1 cellular context compared by ENCODE assay signal in the genomic region with DNA sequence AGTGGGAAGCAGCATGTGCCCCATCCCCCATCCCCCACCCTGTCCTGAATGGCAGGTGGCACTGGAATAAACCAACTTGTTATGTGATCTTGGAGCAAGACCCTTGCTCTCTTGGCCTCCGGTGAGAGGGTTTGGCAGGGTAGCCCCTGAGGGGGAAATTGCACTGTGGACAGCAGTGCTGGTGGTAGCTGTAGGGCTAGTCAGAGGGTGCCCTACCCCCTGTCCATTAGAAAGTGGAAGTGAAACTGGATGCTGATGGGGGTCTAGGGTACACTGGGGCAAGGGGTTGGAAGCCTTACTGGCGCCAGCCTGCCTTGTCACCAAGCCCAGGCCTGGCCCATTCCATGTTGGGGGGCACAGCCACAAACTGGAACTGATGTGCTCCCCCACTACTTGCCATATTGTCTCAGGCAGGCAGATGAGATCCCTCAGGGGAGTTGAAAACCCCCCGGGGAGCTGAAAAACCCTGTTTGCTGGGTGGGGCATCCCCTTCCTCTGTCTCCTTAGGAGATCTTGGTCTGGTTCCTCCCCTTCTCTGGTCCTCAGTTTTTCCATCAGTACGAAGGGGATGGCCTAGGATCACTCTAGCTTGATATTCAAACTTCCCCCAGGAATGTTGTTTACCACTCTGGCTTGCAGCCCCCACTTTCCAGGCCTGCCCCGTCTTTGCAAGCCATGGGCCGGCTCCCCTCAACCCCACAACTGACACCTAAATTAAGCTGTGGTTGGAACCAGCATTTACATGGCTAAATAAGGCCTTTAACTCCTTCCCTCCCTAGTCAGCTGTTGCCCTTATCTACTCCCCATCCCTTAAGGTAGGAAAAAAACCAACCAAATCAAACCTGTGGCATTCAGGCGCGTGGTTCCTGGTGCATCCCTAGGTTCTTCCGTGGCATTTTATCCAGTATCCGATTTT.
TF ChIP-seq lines count a peak whose summit lies in the region.

No MANE protein-coding gene starts in this region.

TF ChIP-seq in HEK293, 187 proteins besides CTCF, POLR2A, EP300 and RAD21 (continued from another document):
- TF ChIP-seq, protein P1, sequence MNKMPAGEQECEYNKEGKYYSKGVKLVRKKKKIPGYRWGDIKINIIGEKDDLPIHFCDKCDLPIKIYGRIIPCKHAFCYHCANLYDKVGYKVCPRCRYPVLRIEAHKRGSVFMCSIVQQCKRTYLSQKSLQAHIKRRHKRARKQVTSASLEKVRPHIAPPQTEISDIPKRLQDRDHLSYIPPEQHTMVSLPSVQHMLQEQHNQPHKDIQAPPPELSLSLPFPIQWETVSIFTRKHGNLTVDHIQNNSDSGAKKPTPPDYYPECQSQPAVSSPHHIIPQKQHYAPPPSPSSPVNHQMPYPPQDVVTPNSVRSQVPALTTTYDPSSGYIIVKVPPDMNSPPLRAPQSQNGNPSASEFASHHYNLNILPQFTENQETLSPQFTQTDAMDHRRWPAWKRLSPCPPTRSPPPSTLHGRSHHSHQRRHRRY (tag by site-specific recombination; IDR thresholded peaks at IDR 0.05): no peak
- TF ChIP-seq GLIS2 (tag by site-specific recombination; IDR thresholded peaks at IDR 0.05) (no peak; the same call in none of the 2 replicates), IKZF3 (tag by site-specific recombination; IDR thresholded peaks at IDR 0.05) (no peak), ZNF214 (tag by site-specific recombination; IDR thresholded peaks at IDR 0.05; ENCODE audit: borderline replicate concordance) (no peak), ZNF555 (tag by site-specific recombination; conservative IDR thresholded peaks at IDR 0.05) (no peak), ZBTB21 (tag by site-specific recombination; IDR thresholded peaks at IDR 0.05) (no peak), ZNF324 (tag by site-specific recombination; IDR thresholded peaks at IDR 0.05) (no peak)
- TF ChIP-seq, protein P2, sequence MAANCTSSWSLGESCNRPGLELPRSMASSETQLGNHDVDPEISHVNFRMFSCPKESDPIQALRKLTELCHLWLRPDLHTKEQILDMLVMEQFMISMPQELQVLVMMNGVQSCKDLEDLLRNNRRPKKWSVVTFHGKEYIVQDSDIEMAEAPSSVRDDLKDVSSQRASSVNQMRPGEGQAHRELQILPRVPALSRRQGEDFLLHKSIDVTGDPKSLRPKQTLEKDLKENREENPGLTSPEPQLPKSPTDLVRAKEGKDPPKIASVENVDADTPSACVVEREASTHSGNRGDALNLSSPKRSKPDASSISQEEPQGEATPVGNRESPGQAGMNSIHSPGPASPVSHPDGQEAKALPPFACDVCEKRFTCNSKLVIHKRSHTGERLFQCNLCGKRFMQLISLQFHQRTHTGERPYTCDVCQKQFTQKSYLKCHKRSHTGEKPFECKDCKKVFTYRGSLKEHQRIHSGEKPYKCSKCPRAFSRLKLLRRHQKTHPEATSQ (tag by site-specific recombination; IDR thresholded peaks at IDR 0.05): no peak
- TF ChIP-seq, protein P3, sequence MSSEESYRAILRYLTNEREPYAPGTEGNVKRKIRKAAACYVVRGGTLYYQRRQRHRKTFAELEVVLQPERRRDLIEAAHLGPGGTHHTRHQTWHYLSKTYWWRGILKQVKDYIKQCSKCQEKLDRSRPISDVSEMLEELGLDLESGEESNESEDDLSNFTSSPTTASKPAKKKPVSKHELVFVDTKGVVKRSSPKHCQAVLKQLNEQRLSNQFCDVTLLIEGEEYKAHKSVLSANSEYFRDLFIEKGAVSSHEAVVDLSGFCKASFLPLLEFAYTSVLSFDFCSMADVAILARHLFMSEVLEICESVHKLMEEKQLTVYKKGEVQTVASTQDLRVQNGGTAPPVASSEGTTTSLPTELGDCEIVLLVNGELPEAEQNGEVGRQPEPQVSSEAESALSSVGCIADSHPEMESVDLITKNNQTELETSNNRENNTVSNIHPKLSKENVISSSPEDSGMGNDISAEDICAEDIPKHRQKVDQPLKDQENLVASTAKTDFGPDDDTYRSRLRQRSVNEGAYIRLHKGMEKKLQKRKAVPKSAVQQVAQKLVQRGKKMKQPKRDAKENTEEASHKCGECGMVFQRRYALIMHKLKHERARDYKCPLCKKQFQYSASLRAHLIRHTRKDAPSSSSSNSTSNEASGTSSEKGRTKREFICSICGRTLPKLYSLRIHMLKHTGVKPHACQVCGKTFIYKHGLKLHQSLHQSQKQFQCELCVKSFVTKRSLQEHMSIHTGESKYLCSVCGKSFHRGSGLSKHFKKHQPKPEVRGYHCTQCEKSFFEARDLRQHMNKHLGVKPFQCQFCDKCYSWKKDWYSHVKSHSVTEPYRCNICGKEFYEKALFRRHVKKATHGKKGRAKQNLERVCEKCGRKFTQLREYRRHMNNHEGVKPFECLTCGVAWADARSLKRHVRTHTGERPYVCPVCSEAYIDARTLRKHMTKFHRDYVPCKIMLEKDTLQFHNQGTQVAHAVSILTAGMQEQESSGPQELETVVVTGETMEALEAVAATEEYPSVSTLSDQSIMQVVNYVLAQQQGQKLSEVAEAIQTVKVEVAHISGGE (tag by site-specific recombination; conservative IDR thresholded peaks at IDR 0.05; ENCODE audit: low read depth): no peak
- TF ChIP-seq, protein P4, sequence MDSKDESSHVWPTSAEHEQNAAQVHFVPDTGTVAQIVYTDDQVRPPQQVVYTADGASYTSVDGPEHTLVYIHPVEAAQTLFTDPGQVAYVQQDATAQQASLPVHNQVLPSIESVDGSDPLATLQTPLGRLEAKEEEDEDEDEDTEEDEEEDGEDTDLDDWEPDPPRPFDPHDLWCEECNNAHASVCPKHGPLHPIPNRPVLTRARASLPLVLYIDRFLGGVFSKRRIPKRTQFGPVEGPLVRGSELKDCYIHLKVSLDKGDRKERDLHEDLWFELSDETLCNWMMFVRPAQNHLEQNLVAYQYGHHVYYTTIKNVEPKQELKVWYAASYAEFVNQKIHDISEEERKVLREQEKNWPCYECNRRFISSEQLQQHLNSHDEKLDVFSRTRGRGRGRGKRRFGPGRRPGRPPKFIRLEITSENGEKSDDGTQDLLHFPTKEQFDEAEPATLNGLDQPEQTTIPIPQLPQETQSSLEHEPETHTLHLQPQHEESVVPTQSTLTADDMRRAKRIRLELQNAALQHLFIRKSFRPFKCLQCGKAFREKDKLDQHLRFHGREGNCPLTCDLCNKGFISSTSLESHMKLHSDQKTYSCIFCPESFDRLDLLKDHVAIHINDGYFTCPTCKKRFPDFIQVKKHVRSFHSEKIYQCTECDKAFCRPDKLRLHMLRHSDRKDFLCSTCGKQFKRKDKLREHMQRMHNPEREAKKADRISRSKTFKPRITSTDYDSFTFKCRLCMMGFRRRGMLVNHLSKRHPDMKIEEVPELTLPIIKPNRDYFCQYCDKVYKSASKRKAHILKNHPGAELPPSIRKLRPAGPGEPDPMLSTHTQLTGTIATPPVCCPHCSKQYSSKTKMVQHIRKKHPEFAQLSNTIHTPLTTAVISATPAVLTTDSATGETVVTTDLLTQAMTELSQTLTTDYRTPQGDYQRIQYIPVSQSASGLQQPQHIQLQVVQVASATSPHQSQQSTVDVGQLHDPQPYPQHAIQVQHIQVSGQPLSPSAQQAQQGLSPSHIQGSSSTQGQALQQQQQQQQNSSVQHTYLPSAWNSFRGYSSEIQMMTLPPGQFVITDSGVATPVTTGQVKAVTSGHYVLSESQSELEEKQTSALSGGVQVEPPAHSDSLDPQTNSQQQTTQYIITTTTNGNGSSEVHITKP (tag by site-specific recombination; IDR thresholded peaks at IDR 0.05): peak; percentile 95
- TF ChIP-seq, protein P5, sequence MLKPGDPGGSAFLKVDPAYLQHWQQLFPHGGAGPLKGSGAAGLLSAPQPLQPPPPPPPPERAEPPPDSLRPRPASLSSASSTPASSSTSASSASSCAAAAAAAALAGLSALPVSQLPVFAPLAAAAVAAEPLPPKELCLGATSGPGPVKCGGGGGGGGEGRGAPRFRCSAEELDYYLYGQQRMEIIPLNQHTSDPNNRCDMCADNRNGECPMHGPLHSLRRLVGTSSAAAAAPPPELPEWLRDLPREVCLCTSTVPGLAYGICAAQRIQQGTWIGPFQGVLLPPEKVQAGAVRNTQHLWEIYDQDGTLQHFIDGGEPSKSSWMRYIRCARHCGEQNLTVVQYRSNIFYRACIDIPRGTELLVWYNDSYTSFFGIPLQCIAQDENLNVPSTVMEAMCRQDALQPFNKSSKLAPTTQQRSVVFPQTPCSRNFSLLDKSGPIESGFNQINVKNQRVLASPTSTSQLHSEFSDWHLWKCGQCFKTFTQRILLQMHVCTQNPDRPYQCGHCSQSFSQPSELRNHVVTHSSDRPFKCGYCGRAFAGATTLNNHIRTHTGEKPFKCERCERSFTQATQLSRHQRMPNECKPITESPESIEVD (tag by site-specific recombination; IDR thresholded peaks at IDR 0.05): no peak
- TF ChIP-seq, protein P6, sequence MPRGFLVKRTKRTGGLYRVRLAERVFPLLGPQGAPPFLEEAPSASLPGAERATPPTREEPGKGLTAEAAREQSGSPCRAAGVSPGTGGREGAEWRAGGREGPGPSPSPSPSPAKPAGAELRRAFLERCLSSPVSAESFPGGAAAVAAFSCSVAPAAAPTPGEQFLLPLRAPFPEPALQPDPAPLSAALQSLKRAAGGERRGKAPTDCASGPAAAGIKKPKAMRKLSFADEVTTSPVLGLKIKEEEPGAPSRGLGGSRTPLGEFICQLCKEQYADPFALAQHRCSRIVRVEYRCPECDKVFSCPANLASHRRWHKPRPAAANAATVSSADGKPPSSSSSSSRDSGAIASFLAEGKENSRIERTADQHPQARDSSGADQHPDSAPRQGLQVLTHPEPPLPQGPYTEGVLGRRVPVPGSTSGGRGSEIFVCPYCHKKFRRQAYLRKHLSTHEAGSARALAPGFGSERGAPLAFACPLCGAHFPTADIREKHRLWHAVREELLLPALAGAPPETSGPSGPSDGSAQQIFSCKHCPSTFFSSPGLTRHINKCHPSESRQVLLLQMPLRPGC (tag by site-specific recombination; IDR thresholded peaks at IDR 0.05): no peak
